ENCODE assay signal across 1 cellular context in genomic region chr7:157041004-157041403, GRCh38.
TF ChIP-seq lines count a peak whose summit lies in the region.

No MANE protein-coding gene starts in this region.

TF ChIP-seq in GM23338, 12 proteins besides CTCF, POLR2A, EP300 and RAD21 (continued from another document):
- no peak for TF ChIP-seq ZNF462 (CRISPR knock-in tag; IDR thresholded peaks at IDR 0.05)
- no peak for TF ChIP-seq ETS1 (IDR thresholded peaks at IDR 0.05)
- TF ChIP-seq ZNF114 (CRISPR knock-in tag; IDR thresholded peaks at IDR 0.05): no peak
- TF ChIP-seq EZH2phosphoT487 (IDR thresholded peaks at IDR 0.05; ENCODE audit: unreplicated experiment): no peak
TF ChIP-seq in GM23338: peak in this region for 0.
